21 cellular contexts compared by ENCODE assay signal in genomic region chr2:64760131-64760530, GRCh38.
DNase-seq lines count a peak whose midpoint lies in the region; ATAC-seq and TF ChIP-seq lines count a peak whose summit lies in the region.
"Had no signal": no experiment of that assay in that cellular context is flagged by ENCODE, and none has a peak within 500 bp of the region (broad histone marks: within the 10 kb centered on the region; RNA-seq: fewer than 3 reads in every experiment).

No MANE protein-coding gene starts in this region.

- H3K4me2 ChIP-seq in GM23338 = no peak overlapping the region
- H3K4me2 ChIP-seq: A549; BLaER1 treated with 17β-estradiol and CSF1 and Interleukin-3, amounts not matched to agents 10 nM and 100 nM had no signal

- H3K4me1 ChIP-seq in GM23338 (ENCODE audit: insufficient read depth) = no peaks in the 10 kb centered on the region
- no peaks in the 10 kb centered on the region for H3K4me1 ChIP-seq in HEK293 (ENCODE audit: control insufficient read depth, insufficient read depth, low read length)
- peaks cover 11% of the 10 kb centered on the region for H3K4me1 ChIP-seq in SJCRH30
- H3K4me1 ChIP-seq: A549 had no signal

- H4K20me1 ChIP-seq in GM23338 (replicated peaks; ENCODE audit: insufficient read depth) = no peaks in the 10 kb centered on the region
- H4K20me1 ChIP-seq: BLaER1 treated with 17β-estradiol and CSF1 and Interleukin-3, amounts not matched to agents 10 nM and 100 nM had no signal

- H3K4me3 ChIP-seq in GM23338 (no peak overlapping the region), HEK293 (ENCODE audit: low read depth, low read length) (no peak overlapping the region), SJCRH30 (no peak overlapping the region)
- H3K4me3 ChIP-seq: A549; BLaER1 treated with 17β-estradiol and CSF1 and Interleukin-3, amounts not matched to agents 10 nM and 100 nM; MG63 had no signal

- no peaks in the 10 kb centered on the region for H3K9me3 ChIP-seq in HEK293 (ENCODE audit: control insufficient read depth, insufficient read depth, low read depth, low read length)
- peaks cover 3% of the 10 kb centered on the region for H3K9me3 ChIP-seq in SJCRH30 (replicated peaks)
- H3K9me3 ChIP-seq: MG63 had no signal

- ATAC-seq in GM23338 = peak; percentile 67
- no peak for ATAC-seq in GM18873 (IDR thresholded peaks at IDR 0.05; ENCODE audit: low FRiP score, unreplicated experiment)
- ATAC-seq: A549, SK-N-SH treated with all-trans-retinoic acid at 6 μM for 48 hours, T-helper 17 cell had no signal

- no peak overlapping the region for H3K27ac Mint-ChIP-seq in GM23338
- H3K27ac Mint-ChIP-seq in nephron = peak overlapping the region; percentile 48 to 64 (median 50)
- H3K27ac Mint-ChIP-seq: CD4-positive, alpha-beta T cell; T-helper 17 cell had no signal

- no peaks in the 10 kb centered on the region for H3F3A ChIP-seq in GM23338 (replicated peaks; ENCODE audit: low read depth)

- H3K36me3 ChIP-seq in GM23338 (ENCODE audit: insufficient read depth) (no peaks in the 10 kb centered on the region), HEK293 (ENCODE audit: control insufficient read depth in 2 of 2, insufficient read depth in 1 of 2, low read length in 2 of 2) (no peaks in the 10 kb centered on the region), SJCRH30 (no peaks in the 10 kb centered on the region)
- H3K36me3 ChIP-seq: BLaER1 treated with 17β-estradiol and CSF1 and Interleukin-3, amounts not matched to agents 10 nM and 100 nM; MG63 had no signal

- no peak for DNase-seq in GM23338 (ENCODE audit: low spot score)
- peak; percentile 84 to 93 for DNase-seq in SJCRH30
- no peak for DNase-seq in GDM1 (lab: John Stamatoyannopoulos, UW)
- no peak for DNase-seq in DMS53 (lab: John Stamatoyannopoulos, UW)
- DNase-seq: AML-193; CD4-positive, alpha-beta T cell; DMS79 treated with DMSO at 0.1 percent for 48 hours; IMR-90; KG1; MG63; NCI-H1105 treated with DMSO at 0.1 percent for 48 hours; NCI-H1694; NCI-H2029 treated with DMSO at 0.1 percent for 48 hours; SIG-M5; T-helper 17 cell had no signal

- H3K36me3 Mint-ChIP-seq in GM23338 (ENCODE audit: low read depth) = no peaks in the 10 kb centered on the region
- H3K36me3 Mint-ChIP-seq in nephron (ENCODE audit: low read depth) = no peaks in the 10 kb centered on the region

- H3K27me3 ChIP-seq in GM23338 (ENCODE audit: insufficient read depth) (peaks cover 22% of the 10 kb centered on the region), SJCRH30 (no peaks in the 10 kb centered on the region)
- H3K27me3 ChIP-seq: BLaER1 treated with 17β-estradiol and CSF1 and Interleukin-3, amounts not matched to agents 10 nM and 100 nM; MG63 had no signal

- H3K4me1 Mint-ChIP-seq in GM23338 (peaks cover 5% of the 10 kb centered on the region; the same call in 2 of the 3 replicates), nephron (peaks cover 18% of the 10 kb centered on the region)
- H3K4me1 Mint-ChIP-seq: T-helper 17 cell had no signal

- TF ChIP-seq CTCF in GM23338 (conservative IDR thresholded peaks at IDR 0.05; ENCODE audit: low read depth in 2 of 2) (no peak), HEK293 (tag by site-specific recombination; IDR thresholded peaks at IDR 0.05) (no peak), nephron (IDR thresholded peaks at IDR 0.05; ENCODE audit: unreplicated experiment in 3 of 3) (no peak)

- H3K79me2 ChIP-seq in GM23338 (replicated peaks; ENCODE audit: insufficient read depth) = no peaks in the 10 kb centered on the region

- H3K27ac ChIP-seq in GM23338 (ENCODE audit: low read depth) = no peak overlapping the region
- H3K27ac ChIP-seq in HEK293 (ENCODE audit: extremely low read depth, low read depth, low read length) = no peak overlapping the region
- peak overlapping the region; percentile 9; the same call in 1 of the 2 replicates for H3K27ac ChIP-seq in SJCRH30
- H3K27ac ChIP-seq: A549; BLaER1 treated with 17β-estradiol and CSF1 and Interleukin-3, amounts not matched to agents 10 nM and 100 nM had no signal

- H3K9me3 Mint-ChIP-seq in GM23338 = 0 out of 3 replicates have a peak, but pooled peaks cover 3% of the 10 kb centered on the region
- H3K9me3 Mint-ChIP-seq in nephron = peaks cover 5% of the 10 kb centered on the region
- H3K9me3 Mint-ChIP-seq: CD4-positive, alpha-beta T cell had no signal

- POLR2A ChIA-PET in HEK293 (lab: Yijun Ruan, JAX) = interaction anchor here (5.0 kb wide), 1 partner anchor 9 kb away, joined by 27 read pairs; no protein-coding TSS in a partner anchor

- CTCF ChIA-PET in HEK293 (lab: Yijun Ruan, JAX) = interaction anchor here (0.8 to 2.0 kb wide), 2 partner anchors 9 to 114 kb away, joined by 3 to 4 read pairs; no protein-coding TSS in a partner anchor

- no peaks in the 10 kb centered on the region for H3K9me2 ChIP-seq in GM23338 (ENCODE audit: insufficient read depth)

- H2AFZ ChIP-seq in GM23338 = no peak overlapping the region

- H3K27me3 Mint-ChIP-seq in GM23338 (ENCODE audit: insufficient read depth, low read depth, poor library complexity) (peaks cover 3% of the 10 kb centered on the region), nephron (ENCODE audit: low read depth) (no peaks in the 10 kb centered on the region)
- H3K27me3 Mint-ChIP-seq: CD4-positive, alpha-beta T cell; T-helper 17 cell had no signal

- no peak overlapping the region for H3K4me3 Mint-ChIP-seq in GM23338
- no peak overlapping the region for H3K4me3 Mint-ChIP-seq in nephron
- H3K4me3 Mint-ChIP-seq: CD4-positive, alpha-beta T cell; T-helper 17 cell had no signal

TF ChIP-seq in HEK293, 187 proteins besides CTCF, POLR2A, EP300 and RAD21:
- TF ChIP-seq ZSCAN16 (tag by site-specific recombination; IDR thresholded peaks at IDR 0.05) = no peak
- no peak for TF ChIP-seq ZNF146 (tag by site-specific recombination; IDR thresholded peaks at IDR 0.05)
- TF ChIP-seq ZNF645 (tag by site-specific recombination; IDR thresholded peaks at IDR 0.05) = no peak
- peak; percentile 43 for TF ChIP-seq ZNF335 (tag by site-specific recombination; conservative IDR thresholded peaks at IDR 0.05)

Comparison
In these comparisons a context has a peak if more than half of its experiments do, and no peak if none do; other contexts are left out.
1. DNase-seq: peak in SJCRH30 (2 of 2); none in GM23338 (single experiment), GDM1 (single experiment) and DMS53 (single experiment).